In genomic region chr7:117088623-117089199, GRCh38 we compare ENCODE assay signal across 16 cellular contexts.
DNase-seq lines count a peak whose midpoint lies in the region; TF ChIP-seq lines count a peak whose summit lies in the region.
"Had no signal": no experiment of that assay in that cellular context is flagged by ENCODE, and none has a peak within 500 bp of the region (broad histone marks: within the 10 kb centered on the region; RNA-seq: fewer than 3 reads in every experiment).

No MANE protein-coding gene starts in this region.

- H3K27me3 Mint-ChIP-seq in endothelial cell (ENCODE audit: unreplicated experiment), result no peaks in the 10 kb centered on the region

- TF ChIP-seq CTCF in NB4 (IDR thresholded peaks at IDR 0.05; ENCODE audit: low read depth, low read length) (no peak), endothelial cell (IDR thresholded peaks at IDR 0.05; ENCODE audit: unreplicated experiment) (no peak), thyroid gland (IDR thresholded peaks at IDR 0.05) (no peak)

- H3K27ac Mint-ChIP-seq in endothelial cell (ENCODE audit: unreplicated experiment), result peak overlapping the region; percentile 50
- H3K27ac Mint-ChIP-seq: T-helper 1 cell treated with Interleukin-12 subunit alpha and Interleukin-12 subunit beta and Interleukin-4 antibody, amounts not matched to agents 30 μg/mL and 1 μg/mL, for 36 hours had no signal

- H3K27me3 ChIP-seq in thyroid gland, result no peaks in the 10 kb centered on the region

- H3K9me3 ChIP-seq in thyroid gland, result no peaks in the 10 kb centered on the region

- H3K4me3 ChIP-seq in NB4 (ENCODE audit: low read depth, low read length) (no peak overlapping the region), thyroid gland (replicated peaks in 1 of 3) (no peak overlapping the region)

- H3K4me1 Mint-ChIP-seq in endothelial cell (ENCODE audit: unreplicated experiment), result peaks cover 36% of the 10 kb centered on the region

- DNase-seq in NCI-H2171 treated with DMSO at 0.1 percent for 48 hours (lab: John Stamatoyannopoulos, UW), result peak; percentile 27
- no peak for DNase-seq in NCI-H2171 (lab: John Stamatoyannopoulos, UW)
- DNase-seq in NB4 (ENCODE audit: low read depth), result peak; percentile 20
- DNase-seq in endothelial cell (ENCODE audit: low spot score), result no peak
- peak; percentile 23 to 37 for DNase-seq in thyroid gland
- no peak for DNase-seq in 8988T
- DNase-seq in SKM-1 (lab: John Stamatoyannopoulos, UW; ENCODE audit: unreplicated experiment), result no peak
- DNase-seq in GF-D8 (lab: John Stamatoyannopoulos, UW), result no peak
- DNase-seq: C1 segment of cervical spinal cord, H9, Karpas-422, NCI-H1048, NCI-H146, NCI-H524 had no signal

- no peak for TF ChIP-seq POLR2A in NB4 (IDR thresholded peaks at IDR 0.05; ENCODE audit: extremely low read depth, insufficient read length)
- TF ChIP-seq POLR2A in thyroid gland (IDR thresholded peaks at IDR 0.05), result peak in 1 of 2 donors; percentile 17

- intact Hi-C loops in thyroid gland (cut with DNase I), result no loop called here

- no peaks in the 10 kb centered on the region for H3K36me3 ChIP-seq in thyroid gland

- no peak overlapping the region for H3K27ac ChIP-seq in thyroid gland
- H3K27ac ChIP-seq: HL-60 had no signal

- no peaks in the 10 kb centered on the region for H3K9me3 Mint-ChIP-seq in endothelial cell (ENCODE audit: unreplicated experiment)
- H3K9me3 Mint-ChIP-seq: H9; T-helper 1 cell treated with Interleukin-12 subunit alpha and Interleukin-12 subunit beta and Interleukin-4 antibody, amounts not matched to agents 30 μg/mL and 1 μg/mL, for 36 hours had no signal

- H3K4me1 ChIP-seq in thyroid gland, result peaks cover 4 to 38% of the 10 kb centered on the region in 2 donors

- no peak overlapping the region for H3K4me3 Mint-ChIP-seq in endothelial cell (ENCODE audit: unreplicated experiment)
- H3K4me3 Mint-ChIP-seq: H9; T-helper 1 cell treated with Interleukin-12 subunit alpha and Interleukin-12 subunit beta and Interleukin-4 antibody, amounts not matched to agents 30 μg/mL and 1 μg/mL, for 36 hours had no signal

- no peaks in the 10 kb centered on the region for H3K36me3 Mint-ChIP-seq in endothelial cell (ENCODE audit: low read depth, unreplicated experiment)

- 80 to 82% methylated on average over 2 of the region's 2 CpGs for WGBS in thyroid gland, 2 donors

Comparison
In these comparisons a context has a peak if more than half of its experiments do, and no peak if none do; other contexts are left out.
1. DNase-seq: peak in NCI-H2171 treated with DMSO at 0.1 percent for 48 hours (single experiment), NB4 (single experiment) and thyroid gland (2 of 2); none in NCI-H2171 (single experiment), endothelial cell (single experiment), 8988T (single experiment), SKM-1 (single experiment) and GF-D8 (single experiment).